13 cellular contexts compared by ENCODE assay signal in the genomic region with DNA sequence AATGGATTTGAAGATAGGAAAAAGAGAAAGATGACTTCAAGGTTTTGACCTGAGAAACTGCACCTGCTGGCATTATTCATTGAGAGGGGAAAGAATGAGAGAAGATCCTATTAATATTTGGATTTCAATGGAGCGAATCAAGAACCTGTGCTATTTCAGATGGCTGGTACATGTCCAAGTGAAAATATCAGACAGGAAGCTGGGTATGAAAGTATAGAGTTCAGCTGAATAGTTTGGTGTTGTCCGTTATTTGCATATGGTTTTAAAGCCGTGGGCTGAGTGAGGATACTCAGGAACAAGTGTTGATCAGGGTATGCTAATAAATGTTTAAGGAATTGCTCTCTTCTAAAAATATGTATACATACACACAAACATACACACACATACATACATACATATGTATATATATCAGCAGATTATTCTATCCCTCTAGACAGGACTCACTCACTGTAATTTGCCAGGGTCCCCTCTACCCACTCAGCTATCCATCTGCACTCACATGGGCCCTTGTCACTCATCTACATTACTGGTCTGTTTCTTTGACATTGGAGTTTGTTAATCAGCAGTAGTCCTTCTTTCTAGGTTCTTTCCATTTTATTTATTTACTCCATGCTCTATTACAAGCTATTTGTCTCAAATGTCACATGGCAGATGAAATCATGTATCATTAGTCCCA. TPM values are rescaled to one million over a fixed set of nuclear protein-coding genes. Genes with fewer than 3 reads are reported as not detected.
DNase-seq lines count a peak whose midpoint lies in the region; ATAC-seq and TF ChIP-seq lines count a peak whose summit lies in the region.
"Had no signal": no experiment of that assay in that cellular context is flagged by ENCODE, and none has a peak within 500 bp of the region (broad histone marks: within the 10 kb centered on the region; RNA-seq: fewer than 3 reads in every experiment).

No MANE protein-coding gene starts in this region.

- H3K4me1 Mint-ChIP-seq in activated CD4-positive, alpha-beta T cell treated with anti-CD3 and anti-CD28 coated beads, Interleukin-2, amount 10 ng/mL, durations not matched to agents 24 days and 14 days = no peaks in the 10 kb centered on the region

- H3K4me3 ChIP-seq in GM06990 (replicated peaks; ENCODE audit: low read depth, low read length) (no peak overlapping the region), right atrium auricular region (no peak overlapping the region)
- H3K4me3 ChIP-seq: sigmoid colon had no signal

- no peaks in the 10 kb centered on the region for H3K4me1 ChIP-seq in right atrium auricular region

- H3K27me3 ChIP-seq in GM06990 (replicated peaks; ENCODE audit: control insufficient read depth, insufficient read depth, low read length) (no peaks in the 10 kb centered on the region), right atrium auricular region (no peaks in the 10 kb centered on the region)
- H3K27me3 ChIP-seq: sigmoid colon had no signal

- H3K27me3 Mint-ChIP-seq in activated CD4-positive, alpha-beta T cell treated with anti-CD3 and anti-CD28 coated beads, Interleukin-2, amount 10 ng/mL, durations not matched to agents 24 days and 14 days = no peaks in the 10 kb centered on the region
- H3K27me3 Mint-ChIP-seq: activated B cell treated with CpG ODN at 0.5 μM for 24 hours had no signal

- no peaks in the 10 kb centered on the region for H3K9me3 ChIP-seq in right atrium auricular region
- H3K9me3 ChIP-seq: sigmoid colon had no signal

- TF ChIP-seq CTCF in GM06990 (IDR thresholded peaks at IDR 0.05; ENCODE audit: insufficient read depth, low read length, poor library complexity, severe bottlenecking) = no peak
- TF ChIP-seq CTCF in right atrium auricular region (IDR thresholded peaks at IDR 0.05) = no peak

- no peaks in the 10 kb centered on the region for H3K36me3 Mint-ChIP-seq in activated CD4-positive, alpha-beta T cell treated with anti-CD3 and anti-CD28 coated beads, Interleukin-2, amount 10 ng/mL, durations not matched to agents 24 days and 14 days (ENCODE audit: low read depth)

- no peak overlapping the region for H3K27ac ChIP-seq in right atrium auricular region
- H3K27ac ChIP-seq: sigmoid colon had no signal

- no peak overlapping the region for H3K27ac Mint-ChIP-seq in activated CD4-positive, alpha-beta T cell treated with anti-CD3 and anti-CD28 coated beads, Interleukin-2, amount 10 ng/mL, durations not matched to agents 24 days and 14 days
- H3K27ac Mint-ChIP-seq: activated B cell treated with CpG ODN at 0.5 μM for 24 hours had no signal

- peak; percentile 28 for DNase-seq in GM06990 (ENCODE audit: extremely low read depth, insufficient read length)
- no peak for DNase-seq in hypothalamus (lab: John Stamatoyannopoulos, UW)
- no peak for DNase-seq in right atrium auricular region (ENCODE audit: low spot score)
- DNase-seq in activated CD4-positive, alpha-beta T cell treated with anti-CD3 and anti-CD28 coated beads, Interleukin-2, amount 10 ng/mL, durations not matched to agents 24 days and 14 days = no peak
- DNase-seq in hippocampal formation (lab: John Stamatoyannopoulos, UW) = no peak
- DNase-seq: 8988T, activated B cell treated with CpG ODN at 0.5 μM for 24 hours, NCI-H2029 treated with DMSO at 0.1 percent for 48 hours, SIG-M5, sigmoid colon had no signal

- intact Hi-C loops in activated CD4-positive, alpha-beta T cell treated with anti-CD3 and anti-CD28 coated beads, Interleukin-2, amount 10 ng/mL, durations not matched to agents 24 days and 14 days (cut with micrococcal nuclease) = no loop called here

- no peaks in the 10 kb centered on the region for H3K9me3 Mint-ChIP-seq in activated CD4-positive, alpha-beta T cell treated with anti-CD3 and anti-CD28 coated beads, Interleukin-2, amount 10 ng/mL, durations not matched to agents 24 days and 14 days
- H3K9me3 Mint-ChIP-seq: activated B cell treated with CpG ODN at 0.5 μM for 24 hours had no signal

- H3K4me3 Mint-ChIP-seq in activated CD4-positive, alpha-beta T cell treated with anti-CD3 and anti-CD28 coated beads, Interleukin-2, amount 10 ng/mL, durations not matched to agents 24 days and 14 days = no peak overlapping the region
- H3K4me3 Mint-ChIP-seq: activated B cell treated with CpG ODN at 0.5 μM for 24 hours had no signal

- H3K36me3 ChIP-seq in GM06990 (ENCODE audit: control insufficient read depth, insufficient read depth, low read length) (no peaks in the 10 kb centered on the region), right atrium auricular region (no peaks in the 10 kb centered on the region)
- H3K36me3 ChIP-seq: sigmoid colon had no signal

- ATAC-seq in GM19372 (IDR thresholded peaks at IDR 0.05; ENCODE audit: low read depth, unreplicated experiment) (peak; percentile 87), HG02642 (IDR thresholded peaks at IDR 0.05; ENCODE audit: poor library complexity, unreplicated experiment) (peak; percentile 99), HG03378 (IDR thresholded peaks at IDR 0.05; ENCODE audit: unreplicated experiment) (peak; percentile 99)

RNA-seq across cellular contexts. Expression of a gene that starts 33.9 kb away (rescaled TPM):
- 1 to 10 TPM; 6.0 to 6.5 TPM for total RNA-seq in right atrium auricular region
- 1.7 and 1.9 TPM in 2 replicates for total RNA-seq in activated CD4-positive, alpha-beta T cell treated with anti-CD3 and anti-CD28 coated beads, Interleukin-2, amount 10 ng/mL, durations not matched to agents 24 days and 14 days
